6 cellular contexts compared by ENCODE assay signal in the genomic region with DNA sequence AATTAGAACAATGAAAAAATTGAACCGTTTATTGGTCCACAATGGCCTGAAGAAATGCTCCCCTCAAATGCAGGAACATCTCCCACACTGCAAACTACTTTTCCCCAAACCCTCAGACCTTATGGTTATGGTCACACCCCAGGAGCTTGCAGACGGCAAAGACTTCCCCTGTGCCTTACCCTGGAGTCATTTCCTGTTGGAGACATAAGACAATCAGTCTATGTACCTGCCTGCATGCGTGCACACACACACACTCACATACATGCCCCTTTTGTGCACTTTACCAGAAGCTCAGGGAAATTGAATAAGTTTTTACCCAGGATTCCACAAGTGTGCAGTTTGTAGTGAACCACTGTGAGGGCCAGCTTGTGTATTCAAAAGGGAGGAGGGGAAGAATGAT.
"Had no signal": no experiment of that assay in that cellular context is flagged by ENCODE, and none has a peak within 500 bp of the region (broad histone marks: within the 10 kb centered on the region; RNA-seq: fewer than 3 reads in every experiment).

No MANE protein-coding gene starts in this region.

- H3K27ac Mint-ChIP-seq: H9 had no signal

- H3K4me2 ChIP-seq: KMS-11 had no signal

- DNase-seq: GOT3, H9, HCEC 1CT, IMR-90, KBM-7 had no signal

- H3K27ac ChIP-seq: KMS-11 had no signal
